Comparison of ENCODE assay signal across 29 cellular contexts in genomic region chr11:61113209-61113608, GRCh38. TPM values are rescaled to one million over a fixed set of nuclear protein-coding genes. Genes with fewer than 3 reads are reported as not detected.
A peak's percentile ranks its signal among the peaks of the same experiment; 100 is the strongest.
DNase-seq lines count a peak whose midpoint lies in the region; ATAC-seq and TF ChIP-seq lines count a peak whose summit lies in the region.
"Had no signal": no experiment of that assay in that cellular context is flagged by ENCODE, and none has a peak within 500 bp of the region (broad histone marks: within the 10 kb centered on the region; RNA-seq: fewer than 3 reads in every experiment).

No MANE protein-coding gene starts in this region.

- WGBS in neuronal stem cell (ENCODE audit: extremely low coverage in 2 of 2, insufficient read length in 2 of 2, insufficient replicate concordance in 1 of 2), 2 donors, result no CpG with 5 or more reads among the region's 9 CpGs

- peak; percentile 15 for ATAC-seq in CD4-positive, alpha-beta T cell (ENCODE audit: poor library complexity)
- no peak for ATAC-seq in Right ventricle myocardium inferior
- ATAC-seq: sciatic nerve had no signal

- no peak overlapping the region for H2BK5ac ChIP-seq in neuronal stem cell (ENCODE audit: low read length)

- H3K23ac ChIP-seq in neuronal stem cell (ENCODE audit: low read depth, low read length, poor library complexity), result no peak overlapping the region

- H2AK5ac ChIP-seq in neuronal stem cell (ENCODE audit: low read depth, low read length), result no peak overlapping the region

- H3K4me1 Mint-ChIP-seq in activated CD4-positive, alpha-beta T cell treated with anti-CD3 and anti-CD28 coated beads, Interleukin-2, amount 10 ng/mL, durations not matched to agents 24 days and 14 days, result peaks cover 84% of the 10 kb centered on the region
- H3K4me1 Mint-ChIP-seq in CD4-positive, alpha-beta T cell (ENCODE audit: low read depth), result peaks cover 92% of the 10 kb centered on the region
- peaks cover 86% of the 10 kb centered on the region for H3K4me1 Mint-ChIP-seq in activated T-helper 2 cell treated with anti-CD3 and anti-CD28 coated beads, Interferon-gamma antibody, Interleukin-2, Interleukin-4, amounts not matched to agents 10 μg/mL and 5 μg/mL and 100 μg/mL, durations not matched to agents 14 hours and 24 hours and 36 hours (ENCODE audit: low read depth)

- POLR2A ChIA-PET in CD4-positive, alpha-beta T cell (lab: Charles Lee), result interaction anchor here (0.6 to 7.6 kb wide), 27 partner anchors 9 to 298 kb away, joined by 3 to 116 read pairs (median 7); partner anchors contain the start of gene CD5

- H2BK15ac ChIP-seq in neuronal stem cell (ENCODE audit: low read length), result no peak overlapping the region

- no peak overlapping the region for H2BK12ac ChIP-seq in neuronal stem cell (ENCODE audit: low read length)

- H3K27me3 Mint-ChIP-seq in activated CD4-positive, alpha-beta T cell treated with anti-CD3 and anti-CD28 coated beads, Interleukin-2, amount 10 ng/mL, durations not matched to agents 24 days and 14 days, result no peaks in the 10 kb centered on the region
- no peaks in the 10 kb centered on the region for H3K27me3 Mint-ChIP-seq in CD4-positive, alpha-beta T cell
- no peaks in the 10 kb centered on the region for H3K27me3 Mint-ChIP-seq in activated T-helper 2 cell treated with anti-CD3 and anti-CD28 coated beads, Interferon-gamma antibody, Interleukin-2, Interleukin-4, amounts not matched to agents 10 μg/mL and 5 μg/mL and 100 μg/mL, durations not matched to agents 14 hours and 24 hours and 36 hours (ENCODE audit: low read depth)

- intact Hi-C loops in activated CD4-positive, alpha-beta T cell treated with anti-CD3 and anti-CD28 coated beads, Interleukin-2, amount 10 ng/mL, durations not matched to agents 24 days and 14 days (cut with micrococcal nuclease), result loop anchor here (2.0 to 5.0 kb wide), 2 partner anchors 134 to 196 kb away; no protein-coding TSS in a partner anchor
- intact Hi-C loops in CD4-positive, alpha-beta T cell (cut with DNase I, micrococcal nuclease), result loop anchor here (2.0 to 5.0 kb wide), 4 partner anchors 71 to 142 kb away; partner anchors contain the start of gene CD6 (in 1 of the 2)
- intact Hi-C loops in activated T-helper 2 cell treated with anti-CD3 and anti-CD28 coated beads, Interferon-gamma antibody, Interleukin-2, Interleukin-4, amounts not matched to agents 10 μg/mL and 5 μg/mL and 100 μg/mL, durations not matched to agents 14 hours and 24 hours and 36 hours (cut with micrococcal nuclease), result loop anchor here (2.0 to 5.0 kb wide), 2 partner anchors 126 to 201 kb away; partner anchors contain the start of gene TMEM109
- intact Hi-C loops in Right ventricle myocardium inferior (cut with DNase I), result no loop called here

- H4K91ac ChIP-seq in neuronal stem cell (ENCODE audit: low read depth, low read length, poor library complexity), result no peak overlapping the region

- peaks cover 5% of the 10 kb centered on the region for H3K9me3 Mint-ChIP-seq in activated CD4-positive, alpha-beta T cell treated with anti-CD3 and anti-CD28 coated beads, Interleukin-2, amount 10 ng/mL, durations not matched to agents 24 days and 14 days
- H3K9me3 Mint-ChIP-seq in CD4-positive, alpha-beta T cell, result no peaks in the 10 kb centered on the region
- peaks cover 5% of the 10 kb centered on the region for H3K9me3 Mint-ChIP-seq in activated T-helper 2 cell treated with anti-CD3 and anti-CD28 coated beads, Interferon-gamma antibody, Interleukin-2, Interleukin-4, amounts not matched to agents 10 μg/mL and 5 μg/mL and 100 μg/mL, durations not matched to agents 14 hours and 24 hours and 36 hours

- H3K18ac ChIP-seq in neuronal stem cell (ENCODE audit: low read length), result peak overlapping the region; percentile 20

- no peak overlapping the region for H2AFZ ChIP-seq in neuronal stem cell (ENCODE audit: low read length)
- H2AFZ ChIP-seq: hepatocyte had no signal

- DNase-seq in activated CD4-positive, alpha-beta T cell treated with anti-CD3 and anti-CD28 coated beads, Interleukin-2, amount 10 ng/mL, durations not matched to agents 24 days and 14 days, result no peak
- no peak for DNase-seq in activated CD4-positive, alpha-beta T cell treated with anti-CD3 and anti-CD28 coated beads for 4 hours
- no peak for DNase-seq in CD4-positive, alpha-beta T cell
- DNase-seq in activated T-helper 2 cell treated with anti-CD3 and anti-CD28 coated beads, Interferon-gamma antibody, Interleukin-2, Interleukin-4, amounts not matched to agents 10 μg/mL and 5 μg/mL and 100 μg/mL, durations not matched to agents 14 hours and 24 hours and 36 hours (ENCODE audit: low spot score), result no peak
- DNase-seq in neuronal stem cell (ENCODE audit: low spot score) (no peak), COLO829 (ENCODE audit: low spot score) (no peak), germinal center (ENCODE audit: low spot score) (no peak), Right ventricle myocardium inferior (ENCODE audit: missing footprints) (no peak)
- DNase-seq: activated gamma-delta T cell treated with Interleukin-2 at 50 U/mL for 16 hours; AML-193; cortex of kidney; DMS53; MV-4-11; NCI-H446; RPMI8226; stimulated activated CD4-positive, alpha-beta T cell treated with anti-CD3 and anti-CD28 coated beads, Interleukin-15, amount 100 ng/mL, for 24 hours; stimulated activated naive CD4-positive, alpha-beta T cell treated with Interleukin-2 at 50 U/mL for 16 hours; thyroid gland had no signal

- peaks cover 87% of the 10 kb centered on the region for H3K36me3 Mint-ChIP-seq in activated CD4-positive, alpha-beta T cell treated with anti-CD3 and anti-CD28 coated beads, Interleukin-2, amount 10 ng/mL, durations not matched to agents 24 days and 14 days (ENCODE audit: low read depth)
- H3K36me3 Mint-ChIP-seq in CD4-positive, alpha-beta T cell (ENCODE audit: low read depth), result peaks cover 97% of the 10 kb centered on the region
- H3K36me3 Mint-ChIP-seq in activated T-helper 2 cell treated with anti-CD3 and anti-CD28 coated beads, Interferon-gamma antibody, Interleukin-2, Interleukin-4, amounts not matched to agents 10 μg/mL and 5 μg/mL and 100 μg/mL, durations not matched to agents 14 hours and 24 hours and 36 hours (ENCODE audit: low read depth), result peaks cover 94% of the 10 kb centered on the region

- no peak overlapping the region for H2BK120ac ChIP-seq in neuronal stem cell (ENCODE audit: low read depth, low read length)

- H3K4me3 Mint-ChIP-seq in activated CD4-positive, alpha-beta T cell treated with anti-CD3 and anti-CD28 coated beads, Interleukin-2, amount 10 ng/mL, durations not matched to agents 24 days and 14 days, result no peak overlapping the region
- peak overlapping the region; percentile 83 for H3K4me3 Mint-ChIP-seq in CD4-positive, alpha-beta T cell
- H3K4me3 Mint-ChIP-seq in activated T-helper 2 cell treated with anti-CD3 and anti-CD28 coated beads, Interferon-gamma antibody, Interleukin-2, Interleukin-4, amounts not matched to agents 10 μg/mL and 5 μg/mL and 100 μg/mL, durations not matched to agents 14 hours and 24 hours and 36 hours (ENCODE audit: low read depth), result peak overlapping the region; percentile 57

- H3K14ac ChIP-seq in neuronal stem cell (ENCODE audit: low read length), result no peak overlapping the region

- H3K9me3 ChIP-seq in CD4-positive, alpha-beta T cell (ENCODE audit: control insufficient read depth, low read length), result no peaks in the 10 kb centered on the region
- no peaks in the 10 kb centered on the region for H3K9me3 ChIP-seq in neuronal stem cell (replicated peaks in 1 of 2; ENCODE audit: control insufficient read depth in 2 of 2, insufficient read depth in 1 of 2, low read depth in 1 of 2, low read length in 2 of 2)
- H3K9me3 ChIP-seq: ascending aorta, esophagus muscularis mucosa, thyroid gland had no signal

- no peak overlapping the region for H3K4me2 ChIP-seq in neuronal stem cell (ENCODE audit: insufficient read depth, low read length, poor library complexity, severe bottlenecking)
- H3K4me2 ChIP-seq: hepatocyte had no signal

- no peak overlapping the region for H3K4me3 ChIP-seq in neuronal stem cell (ENCODE audit: low read length in 2 of 2)
- H3K4me3 ChIP-seq: ascending aorta, cardiac muscle cell, esophagus muscularis mucosa, hepatocyte, thyroid gland had no signal

- no peak overlapping the region for H3K9ac ChIP-seq in neuronal stem cell (ENCODE audit: low read depth, low read length, poor library complexity)

- H3K27ac Mint-ChIP-seq in activated CD4-positive, alpha-beta T cell treated with anti-CD3 and anti-CD28 coated beads, Interleukin-2, amount 10 ng/mL, durations not matched to agents 24 days and 14 days, result peak overlapping the region; percentile 90
- H3K27ac Mint-ChIP-seq in CD4-positive, alpha-beta T cell, result no peak overlapping the region
- peak overlapping the region; percentile 91 for H3K27ac Mint-ChIP-seq in activated T-helper 2 cell treated with anti-CD3 and anti-CD28 coated beads, Interferon-gamma antibody, Interleukin-2, Interleukin-4, amounts not matched to agents 10 μg/mL and 5 μg/mL and 100 μg/mL, durations not matched to agents 14 hours and 24 hours and 36 hours
- H3K27ac Mint-ChIP-seq: progenitor cell of endocrine pancreas had no signal

- H3K79me1 ChIP-seq in neuronal stem cell (ENCODE audit: low read depth, low read length), result peaks cover 3% of the 10 kb centered on the region

- no peaks in the 10 kb centered on the region for H3K36me3 ChIP-seq in neuronal stem cell (replicated peaks in 1 of 2; ENCODE audit: control insufficient read depth in 2 of 2, insufficient read depth in 2 of 2, low read length in 2 of 2)
- H3K36me3 ChIP-seq: ascending aorta, cardiac muscle cell, esophagus muscularis mucosa, thyroid gland had no signal

- peak overlapping the region; percentile 67 for H3K27ac ChIP-seq in CD4-positive, alpha-beta T cell (ENCODE audit: low read depth, low read length)
- H3K27ac ChIP-seq in neuronal stem cell (replicated peaks; ENCODE audit: low read length), result no peak overlapping the region
- H3K27ac ChIP-seq: ascending aorta, cardiac muscle cell, esophagus muscularis mucosa, hepatocyte, thyroid gland had no signal

- no peak overlapping the region for H4K8ac ChIP-seq in neuronal stem cell (ENCODE audit: low read depth, low read length)

- no peak overlapping the region for H3K4ac ChIP-seq in neuronal stem cell (ENCODE audit: low read length)

- no peaks in the 10 kb centered on the region for H3K27me3 ChIP-seq in CD4-positive, alpha-beta T cell (ENCODE audit: control insufficient read depth, insufficient read depth, low read length)
- H3K27me3 ChIP-seq in neuronal stem cell (ENCODE audit: control insufficient read depth in 3 of 3, insufficient read depth in 3 of 3, low read depth in 1 of 3, low read length in 3 of 3), result no peaks in the 10 kb centered on the region
- H3K27me3 ChIP-seq: ascending aorta, cardiac muscle cell, esophagus muscularis mucosa, hepatocyte, thyroid gland had no signal

- H3K4me1 ChIP-seq in neuronal stem cell (ENCODE audit: control insufficient read depth in 2 of 2, insufficient read depth in 1 of 2, low read depth in 1 of 2, low read length in 2 of 2), result no peaks in the 10 kb centered on the region
- H3K4me1 ChIP-seq: ascending aorta, esophagus muscularis mucosa, thyroid gland had no signal

- no peak for TF ChIP-seq CTCF in CD4-positive, alpha-beta T cell (IDR thresholded peaks at IDR 0.05)

- CTCF ChIA-PET in CD4-positive, alpha-beta T cell (lab: Charles Lee), result interaction anchor here (0.9 to 4.2 kb wide), 6 partner anchors 8 to 143 kb away, joined by 3 to 19 read pairs (median 10); no protein-coding TSS in a partner anchor

RNA-seq across cellular contexts. Expression of gene CD5, which starts 10.9 kb away (rescaled TPM):
- total RNA-seq in activated CD4-positive, alpha-beta T cell treated with anti-CD3 and anti-CD28 coated beads, Interleukin-2, amount 10 ng/mL, durations not matched to agents 24 days and 14 days, result 368 and 385 TPM in 2 replicates
- 100 to 1,000 TPM; 421 to 423 TPM for total RNA-seq in CD4-positive, alpha-beta T cell
- total RNA-seq in activated T-helper 2 cell treated with anti-CD3 and anti-CD28 coated beads, Interferon-gamma antibody, Interleukin-2, Interleukin-4, amounts not matched to agents 10 μg/mL and 5 μg/mL and 100 μg/mL, durations not matched to agents 14 hours and 24 hours and 36 hours, result 395 and 399 TPM in 2 replicates
- not detected for polyA plus RNA-seq in neuronal stem cell (2013, experiment 1 of 2)
- not detected for polyA plus RNA-seq in neuronal stem cell (2013, experiment 2 of 2)
- total RNA-seq in Right ventricle myocardium inferior, result not detected
- total RNA-seq: A172, cardiac muscle cell, frontal cortex, G401, H1, hepatocyte, LHCN-M2, progenitor cell of endocrine pancreas had no signal
- polyA plus RNA-seq: cardiac muscle cell, H1 had no signal

RNA-seq across cellular contexts. Expression of gene VPS37C, which starts 48.0 kb away (rescaled TPM):
- total RNA-seq in activated CD4-positive, alpha-beta T cell treated with anti-CD3 and anti-CD28 coated beads, Interleukin-2, amount 10 ng/mL, durations not matched to agents 24 days and 14 days, result 13.3 and 13.7 TPM in 2 replicates
- total RNA-seq in CD4-positive, alpha-beta T cell, result 1 to 10 TPM; 1.8 to 2.0 TPM
- 10.6 and 12.5 TPM in 2 replicates for total RNA-seq in activated T-helper 2 cell treated with anti-CD3 and anti-CD28 coated beads, Interferon-gamma antibody, Interleukin-2, Interleukin-4, amounts not matched to agents 10 μg/mL and 5 μg/mL and 100 μg/mL, durations not matched to agents 14 hours and 24 hours and 36 hours
- polyA plus RNA-seq in neuronal stem cell (2013, experiment 1 of 2), result 13.9 TPM
- polyA plus RNA-seq in neuronal stem cell (2013, experiment 2 of 2), result 14.1 TPM
- 16.5 TPM for total RNA-seq in Right ventricle myocardium inferior

Comparison
In these comparisons a context has a peak if more than half of its experiments do, and no peak if none do; other contexts are left out.
1. RNA of gene CD5, which starts 10.9 kb away (total RNA-seq): 421 to 423 TPM in CD4-positive, alpha-beta T cell, 395 to 399 TPM in activated T-helper 2 cell treated with anti-CD3 and anti-CD28 coated beads, Interferon-gamma antibody, Interleukin-2, Interleukin-4, amounts not matched to agents 10 μg/mL and 5 μg/mL and 100 μg/mL, durations not matched to agents 14 hours and 24 hours and 36 hours and 368 to 385 TPM in activated CD4-positive, alpha-beta T cell treated with anti-CD3 and anti-CD28 coated beads, Interleukin-2, amount 10 ng/mL, durations not matched to agents 24 days and 14 days; not detected in Right ventricle myocardium inferior (single experiment); every median in the first group is over 100 times any median in the second.